In the genomic region with DNA sequence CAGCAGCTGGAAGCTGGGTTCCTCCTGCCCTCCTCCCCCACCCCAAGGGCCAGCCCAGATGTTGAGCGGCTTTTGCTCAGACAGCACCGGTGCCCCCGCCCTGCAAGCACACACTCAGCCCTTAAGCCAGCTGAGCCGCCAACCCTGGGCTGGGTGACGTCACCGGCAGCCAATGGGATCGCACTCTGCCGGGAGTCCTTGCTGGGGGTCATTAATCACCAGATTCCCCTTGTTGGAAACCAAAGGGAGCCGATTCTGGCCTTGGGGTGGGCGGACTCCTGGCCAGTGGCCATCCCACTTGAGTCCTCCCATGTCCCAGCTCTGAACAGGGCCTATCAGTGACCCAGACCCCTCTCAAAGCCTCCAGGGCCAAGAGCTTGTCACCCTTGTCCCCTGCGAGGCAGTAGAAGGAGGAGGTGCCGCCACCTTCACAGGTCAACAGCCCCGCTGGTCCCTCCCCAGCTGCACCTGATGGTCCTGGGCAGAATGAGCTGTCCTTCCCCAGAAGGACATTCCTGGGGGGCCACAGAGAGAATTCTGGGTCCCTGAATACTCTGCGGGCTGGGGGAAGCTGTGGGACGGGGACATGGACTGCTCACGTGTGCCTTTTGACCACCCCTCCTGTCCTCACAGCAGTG, we compare ENCODE assay signal across 10 cellular contexts. TPM values are rescaled to one million over a fixed set of nuclear protein-coding genes. Genes with fewer than 3 reads are reported as not detected.
DNase-seq lines count a peak whose midpoint lies in the region; ATAC-seq and TF ChIP-seq lines count a peak whose summit lies in the region.
"Had no signal": no experiment of that assay in that cellular context is flagged by ENCODE, and none has a peak within 500 bp of the region (broad histone marks: within the 10 kb centered on the region; RNA-seq: fewer than 3 reads in every experiment).

No MANE protein-coding gene starts in this region.

- H3K9me2 ChIP-seq in SK-N-SH = no peaks in the 10 kb centered on the region

- H3K79me2 ChIP-seq in SK-N-SH (ENCODE audit: insufficient read depth) = no peaks in the 10 kb centered on the region

- peaks cover 14% of the 10 kb centered on the region for H4K20me1 ChIP-seq in SK-N-SH (ENCODE audit: insufficient read depth)

- 0 out of 2 replicates have a peak overlapping the region, but pooled peaks have one; percentile 11 for H3K4me2 ChIP-seq in SK-N-SH

- no peak for TF ChIP-seq POLR2A in sigmoid colon (IDR thresholded peaks at IDR 0.05)

- no peaks in the 10 kb centered on the region for H3K36me3 ChIP-seq in SK-N-SH (replicated peaks in 1 of 2; ENCODE audit: control insufficient read depth in 1 of 2, insufficient read depth in 2 of 2, low read length in 1 of 2)
- H3K36me3 ChIP-seq in sigmoid colon = peaks cover 0 to 21% (median 9%) of the 10 kb centered on the region in 4 donors

- peaks cover 3% of the 10 kb centered on the region for H3K36me3 Mint-ChIP-seq in activated T-cell treated with anti-CD3 and anti-CD28 coated beads, Interleukin-2, amount 50 U/mL, for 4 hours (ENCODE audit: insufficient read depth)
- no peaks in the 10 kb centered on the region for H3K36me3 Mint-ChIP-seq in activated naive CD4-positive, alpha-beta T cell treated with anti-CD3 and anti-CD28 coated beads for 36 hours (ENCODE audit: low read depth)

- H3K4me1 Mint-ChIP-seq in activated T-cell treated with anti-CD3 and anti-CD28 coated beads, Interleukin-2, amount 50 U/mL, for 4 hours (ENCODE audit: low read depth) = peaks cover 10% of the 10 kb centered on the region
- peaks cover 3% of the 10 kb centered on the region for H3K4me1 Mint-ChIP-seq in activated naive CD4-positive, alpha-beta T cell treated with anti-CD3 and anti-CD28 coated beads for 36 hours (ENCODE audit: low read depth)

- no peaks in the 10 kb centered on the region for H3K27me3 Mint-ChIP-seq in activated T-cell treated with anti-CD3 and anti-CD28 coated beads, Interleukin-2, amount 50 U/mL, for 4 hours (ENCODE audit: low read depth)
- H3K27me3 Mint-ChIP-seq in activated naive CD4-positive, alpha-beta T cell treated with anti-CD3 and anti-CD28 coated beads for 36 hours (ENCODE audit: low read depth) = no peaks in the 10 kb centered on the region

- CTCF ChIA-PET in HEK293T (lab: Yijun Ruan, JAX) = interaction anchor here (1.0 to 2.4 kb wide), 2 partner anchors 10 to 18 kb away, joined by 3 to 9 read pairs; no protein-coding TSS in a partner anchor
- CTCF ChIA-PET in SK-N-SH (lab: Yijun Ruan, JAX) = interaction anchor here (0.6 to 18.1 kb wide), 6 partner anchors 10 to 1117 kb away, joined by 3 to 398 read pairs (median 4); no protein-coding TSS in a partner anchor
- CTCF ChIA-PET in activated naive CD4-positive, alpha-beta T cell treated with anti-CD3 and anti-CD28 coated beads for 36 hours (lab: Charles Lee) = interaction anchor here (1.0 to 1.2 kb wide), 2 partner anchors 10 to 18 kb away, joined by 4 to 7 read pairs; no protein-coding TSS in a partner anchor

- H3K27ac ChIP-seq in SK-N-SH (ENCODE audit: low read depth in 2 of 2, low read length in 1 of 2) = no peak overlapping the region
- peak overlapping the region; percentile 40 to 99 (median 72) for H3K27ac ChIP-seq in sigmoid colon

- H2AFZ ChIP-seq in SK-N-SH (ENCODE audit: low read depth) = no peak overlapping the region

- no peak for TF ChIP-seq RAD21 in SK-N-SH (IDR thresholded peaks at IDR 0.05; ENCODE audit: low read length)

- H3K9me3 Mint-ChIP-seq in activated T-cell treated with anti-CD3 and anti-CD28 coated beads, Interleukin-2, amount 50 U/mL, for 4 hours = no peaks in the 10 kb centered on the region
- no peaks in the 10 kb centered on the region for H3K9me3 Mint-ChIP-seq in activated naive CD4-positive, alpha-beta T cell treated with anti-CD3 and anti-CD28 coated beads for 36 hours

- TF ChIP-seq CTCF in SK-N-SH (IDR thresholded peaks at IDR 0.05) = no peak
- TF ChIP-seq CTCF in sigmoid colon (IDR thresholded peaks at IDR 0.05) = no peak

- peak; percentile 86 for DNase-seq in HEK293T (ENCODE audit: extremely low spot score)
- DNase-seq in SK-N-SH = peak; percentile 88
- DNase-seq in Right ventricle myocardium inferior (ENCODE audit: missing footprints) = peak; percentile 69
- peak; percentile 92 for DNase-seq in sigmoid colon
- no peak for DNase-seq in stimulated activated CD4-positive, alpha-beta T cell treated with anti-CD3 and anti-CD28 coated beads, Interleukin-4, amount 100 ng/mL, for 4 hours
- no peak for DNase-seq in activated T-cell treated with anti-CD3 and anti-CD28 coated beads, Interleukin-2, amount 50 U/mL, for 4 hours
- no peak for DNase-seq in activated naive CD4-positive, alpha-beta T cell treated with anti-CD3 and anti-CD28 coated beads for 36 hours
- DNase-seq in T-helper 1 cell = no peak

- H3K4me3 Mint-ChIP-seq in activated T-cell treated with anti-CD3 and anti-CD28 coated beads, Interleukin-2, amount 50 U/mL, for 4 hours = no peak overlapping the region
- H3K4me3 Mint-ChIP-seq in activated naive CD4-positive, alpha-beta T cell treated with anti-CD3 and anti-CD28 coated beads for 36 hours = no peak overlapping the region

- H3K9ac ChIP-seq in SK-N-SH = no peak overlapping the region

- 49% methylated on average over 7 of the region's 16 CpGs for WGBS in SK-N-SH (ENCODE audit: low lambda C conversion rate)
- WGBS in sigmoid colon, 2 donors = 36 to 39% methylated on average over 16 of the region's 16 CpGs

- intact Hi-C loops in Right ventricle myocardium inferior (cut with DNase I) = no loop called here
- intact Hi-C loops in sigmoid colon (cut with DNase I) = no loop called here
- intact Hi-C loops in activated naive CD4-positive, alpha-beta T cell treated with anti-CD3 and anti-CD28 coated beads for 36 hours (cut with micrococcal nuclease) = no loop called here

- H3K27me3 ChIP-seq in SK-N-SH (ENCODE audit: insufficient read depth) = no peaks in the 10 kb centered on the region
- H3K27me3 ChIP-seq in sigmoid colon = no peaks in the 10 kb centered on the region

- no peaks in the 10 kb centered on the region for H3F3A ChIP-seq in SK-N-SH (replicated peaks; ENCODE audit: insufficient read depth)

- no peak overlapping the region for H3K4me3 ChIP-seq in SK-N-SH (ENCODE audit: low read depth in 2 of 2, low read length in 1 of 2)
- peak overlapping the region in 1 of 4 donors; percentile 13 for H3K4me3 ChIP-seq in sigmoid colon

- POLR2A ChIA-PET in HEK293T (lab: Yijun Ruan, JAX) = interaction anchor here (2.1 kb wide), 1 partner anchor 9 kb away, joined by 11 read pairs; no protein-coding TSS in a partner anchor
- POLR2A ChIA-PET in SK-N-SH (lab: Yijun Ruan, JAX) = interaction anchor here (1.3 kb wide), 1 partner anchor 9 kb away, joined by 6 read pairs; no protein-coding TSS in a partner anchor

- peak; percentile 26 for ATAC-seq in Right ventricle myocardium inferior
- no peak for ATAC-seq in activated T-cell treated with anti-CD3 and anti-CD28 coated beads, Interleukin-2, amount 50 U/mL, for 4 hours

- TF ChIP-seq EP300 in SK-N-SH (IDR thresholded peaks at IDR 0.05; ENCODE audit: borderline replicate concordance in 1 of 2, low read depth in 1 of 2, low read length in 1 of 2) (no peak), sigmoid colon (IDR thresholded peaks at IDR 0.05) (no peak)

- no peaks in the 10 kb centered on the region for H3K9me3 ChIP-seq in SK-N-SH
- H3K9me3 ChIP-seq in sigmoid colon = no peaks in the 10 kb centered on the region

- H3K27ac Mint-ChIP-seq in activated naive CD4-positive, alpha-beta T cell treated with anti-CD3 and anti-CD28 coated beads for 36 hours = no peak overlapping the region

- peaks cover 0 to 27% of the 10 kb centered on the region in 2 experiments; a peak in 1 of 4 replicates for H3K4me1 ChIP-seq in SK-N-SH (ENCODE audit: control insufficient read depth in 1 of 2, insufficient read depth in 2 of 2, low read depth in 1 of 2, low read length in 1 of 2)
- peaks cover 0 to 77% (median 54%) of the 10 kb centered on the region in 4 donors for H3K4me1 ChIP-seq in sigmoid colon

RNA-seq across cellular contexts. Expression of a gene that starts 7.4 kb away (rescaled TPM):
- polyA plus RNA-seq in SK-N-SH (2012; rRNA removed) (2.0 and 2.2 TPM in 2 replicates), sigmoid colon (10 to 100 TPM in 1 of 3 donors, 1 to 10 TPM in 2; 6.6 to 12.7 (median 7.0) TPM)
- polyA plus RNA-seq in SK-N-SH (2012; cell fraction: cytosol; rRNA removed) = 1.1 and 1.6 TPM in 2 replicates
- polyA plus RNA-seq in SK-N-SH (2012; cell fraction: nucleus; rRNA removed) = 3.9 and 5.4 TPM in 2 replicates
- total RNA-seq in Right ventricle myocardium inferior (10.5 TPM), sigmoid colon (1 to 10 TPM in 3 of 4 donors, under 1 TPM in 1; 0.66 to 4.4 (median 2.1) TPM)
- total RNA-seq in activated T-cell treated with anti-CD3 and anti-CD28 coated beads, Interleukin-2, amount 50 U/mL, for 4 hours = 1 to 10 TPM; 5.4 to 6.0 (median 5.7) TPM
- total RNA-seq in activated naive CD4-positive, alpha-beta T cell treated with anti-CD3 and anti-CD28 coated beads for 36 hours = 1 to 10 TPM; 2.9 to 3.0 TPM

RNA-seq across cellular contexts. Expression of a gene that starts 20.4 kb away (rescaled TPM):
- polyA plus RNA-seq in SK-N-SH (2012; rRNA removed) = not detected in 2 replicates
- polyA plus RNA-seq in SK-N-SH (2012; cell fraction: cytosol; rRNA removed) = not detected in 2 replicates
- not detected in 2 replicates for polyA plus RNA-seq in SK-N-SH (2012; cell fraction: nucleus; rRNA removed)
- total RNA-seq in Right ventricle myocardium inferior = not detected
- not detected for total RNA-seq in sigmoid colon
- polyA plus RNA-seq in sigmoid colon = not detected
- not detected for total RNA-seq in activated T-cell treated with anti-CD3 and anti-CD28 coated beads, Interleukin-2, amount 50 U/mL, for 4 hours
- not detected for total RNA-seq in activated naive CD4-positive, alpha-beta T cell treated with anti-CD3 and anti-CD28 coated beads for 36 hours
- total RNA-seq: frontal cortex, subcutaneous adipose tissue had no signal

RNA-seq across cellular contexts. Expression of a gene that starts 33.4 kb away (rescaled TPM):
- polyA plus RNA-seq in SK-N-SH (2012; rRNA removed) (not detected in 2 replicates), sigmoid colon (under 1 TPM in 1 of 3 donors, not detected in 2; 0.29 TPM)
- not detected in 2 replicates for polyA plus RNA-seq in SK-N-SH (2012; cell fraction: cytosol; rRNA removed)
- polyA plus RNA-seq in SK-N-SH (2012; cell fraction: nucleus; rRNA removed) = not detected in 2 replicates
- total RNA-seq in Right ventricle myocardium inferior (not detected), sigmoid colon (not detected)
- not detected for total RNA-seq in activated T-cell treated with anti-CD3 and anti-CD28 coated beads, Interleukin-2, amount 50 U/mL, for 4 hours
- not detected for total RNA-seq in activated naive CD4-positive, alpha-beta T cell treated with anti-CD3 and anti-CD28 coated beads for 36 hours
- total RNA-seq: frontal cortex, subcutaneous adipose tissue had no signal

RNA-seq across cellular contexts. Expression of a gene that starts 43.6 kb away (rescaled TPM):
- polyA plus RNA-seq in SK-N-SH (2012; rRNA removed) = not detected in 2 replicates
- not detected in 2 replicates for polyA plus RNA-seq in SK-N-SH (2012; cell fraction: cytosol; rRNA removed)
- not detected in 2 replicates for polyA plus RNA-seq in SK-N-SH (2012; cell fraction: nucleus; rRNA removed)
- total RNA-seq in Right ventricle myocardium inferior = not detected
- not detected for total RNA-seq in sigmoid colon
- polyA plus RNA-seq in sigmoid colon = not detected
- total RNA-seq in activated T-cell treated with anti-CD3 and anti-CD28 coated beads, Interleukin-2, amount 50 U/mL, for 4 hours = not detected
- total RNA-seq in activated naive CD4-positive, alpha-beta T cell treated with anti-CD3 and anti-CD28 coated beads for 36 hours = not detected
- total RNA-seq: frontal cortex, subcutaneous adipose tissue had no signal

RNA-seq across cellular contexts. Expression of a gene that starts 57.3 kb away (rescaled TPM):
- polyA plus RNA-seq in SK-N-SH (2012; rRNA removed) (not detected in 2 replicates), sigmoid colon (not detected)
- not detected in 2 replicates for polyA plus RNA-seq in SK-N-SH (2012; cell fraction: cytosol; rRNA removed)
- polyA plus RNA-seq in SK-N-SH (2012; cell fraction: nucleus; rRNA removed) = not detected in 2 replicates
- total RNA-seq in Right ventricle myocardium inferior (not detected), sigmoid colon (not detected)
- total RNA-seq in activated T-cell treated with anti-CD3 and anti-CD28 coated beads, Interleukin-2, amount 50 U/mL, for 4 hours = not detected
- not detected for total RNA-seq in activated naive CD4-positive, alpha-beta T cell treated with anti-CD3 and anti-CD28 coated beads for 36 hours
- total RNA-seq: frontal cortex, subcutaneous adipose tissue had no signal

Comparison
In these comparisons a context has a peak if more than half of its experiments do, and no peak if none do; other contexts are left out.
1. DNase-seq: peak in HEK293T (single experiment), SK-N-SH (single experiment), Right ventricle myocardium inferior (single experiment) and sigmoid colon (single experiment); none in stimulated activated CD4-positive, alpha-beta T cell treated with anti-CD3 and anti-CD28 coated beads, Interleukin-4, amount 100 ng/mL, for 4 hours (0 of 2), activated T-cell treated with anti-CD3 and anti-CD28 coated beads, Interleukin-2, amount 50 U/mL, for 4 hours (single experiment), activated naive CD4-positive, alpha-beta T cell treated with anti-CD3 and anti-CD28 coated beads for 36 hours (single experiment) and T-helper 1 cell (0 of 5).
2. H3K27ac ChIP-seq: peak in sigmoid colon (4 of 4); none in SK-N-SH (0 of 2).